Comparison of ENCODE assay signal across 8 cellular contexts in genomic region chr1:159132271-159132881, GRCh38. TPM values are rescaled to one million over a fixed set of nuclear protein-coding genes. Genes with fewer than 3 reads are reported as not detected.
DNase-seq lines count a peak whose midpoint lies in the region; ATAC-seq and TF ChIP-seq lines count a peak whose summit lies in the region.

No MANE protein-coding gene starts in this region.

- H3K9me3 Mint-ChIP-seq in osteocyte (ENCODE audit: unreplicated experiment), result no peaks in the 10 kb centered on the region

- H3K27ac Mint-ChIP-seq in osteocyte (ENCODE audit: unreplicated experiment), result no peak overlapping the region

- peak; percentile 54 to 73 (median 62) for TF ChIP-seq CTCF in gastroesophageal sphincter (IDR thresholded peaks at IDR 0.05)
- peak; percentile 86 for TF ChIP-seq CTCF in osteocyte (IDR thresholded peaks at IDR 0.05)
- peak; percentile 65 to 83 (median 78) for TF ChIP-seq CTCF in transverse colon (IDR thresholded peaks at IDR 0.05)

- 54 to 61% methylated on average over 12 of the region's 12 CpGs for WGBS in gastroesophageal sphincter (ENCODE audit: low coverage in 1 of 2), 2 donors
- 54 to 55% methylated on average over 12 of the region's 12 CpGs for WGBS in transverse colon (ENCODE audit: low coverage in 1 of 2), 2 donors

- no peaks in the 10 kb centered on the region for H3K4me1 Mint-ChIP-seq in osteocyte (ENCODE audit: unreplicated experiment)

- intact Hi-C loops in transverse colon (cut with DNase I; ENCODE audit: low total_unique reads), result no loop called here

- no peak overlapping the region for H3K4me3 Mint-ChIP-seq in osteocyte (ENCODE audit: unreplicated experiment)

- H3K27ac ChIP-seq in gastroesophageal sphincter, result no peak overlapping the region
- H3K27ac ChIP-seq in transverse colon, result no peak overlapping the region

- H3K4me1 ChIP-seq in gastroesophageal sphincter (no peaks in the 10 kb centered on the region), transverse colon (no peaks in the 10 kb centered on the region)

- no peaks in the 10 kb centered on the region for H3K36me3 ChIP-seq in gastroesophageal sphincter
- H3K36me3 ChIP-seq in transverse colon, result no peaks in the 10 kb centered on the region

- no peaks in the 10 kb centered on the region for H3K36me3 Mint-ChIP-seq in osteocyte (ENCODE audit: unreplicated experiment)

- TF ChIP-seq EP300 in gastroesophageal sphincter (IDR thresholded peaks at IDR 0.05) (no peak), transverse colon (IDR thresholded peaks at IDR 0.05; ENCODE audit: low read depth) (no peak)

- in situ Hi-C loops in transverse colon (cut with MboI; ENCODE audit: low pct_ligation_motif_present in 1 of 4, low pct_unique_long_range_greater_than_20kb in 1 of 4, low sequenced_read_pairs in 3 of 4), result no loop called here

- H3K4me3 ChIP-seq in gastroesophageal sphincter, result no peak overlapping the region
- H3K4me3 ChIP-seq in transverse colon, result no peak overlapping the region

- H3K9me3 ChIP-seq in gastroesophageal sphincter (no peaks in the 10 kb centered on the region), transverse colon (no peaks in the 10 kb centered on the region)

- ATAC-seq in gastroesophageal sphincter (no peak), GM18520 (IDR thresholded peaks at IDR 0.05; ENCODE audit: unreplicated experiment) (no peak)

- H3K27me3 Mint-ChIP-seq in osteocyte (ENCODE audit: unreplicated experiment), result peaks cover 2% of the 10 kb centered on the region

- peaks cover 3% of the 10 kb centered on the region for H3K27me3 ChIP-seq in gastroesophageal sphincter
- peaks cover 6% of the 10 kb centered on the region for H3K27me3 ChIP-seq in transverse colon

- DNase-seq in DMS79 treated with DMSO at 0.1 percent for 48 hours (lab: John Stamatoyannopoulos, UW) (peak; percentile 21), HS-5 (ENCODE audit: low read depth) (peak; percentile 23), SIG-M5 treated with dmso at 0.1 percent for 504 hours (lab: John Stamatoyannopoulos, UW; ENCODE audit: unreplicated experiment) (peak; percentile 63), osteocyte (ENCODE audit: extremely low spot score, unreplicated experiment) (peak; percentile 87), transverse colon (peak; percentile 49)
- DNase-seq in activated effector memory CD4-positive, alpha-beta T cell treated with anti-CD3 and anti-CD28 coated beads, Interleukin-2, amount 50 U/mL, for 16 hours, result peak; percentile 89

- no peak for TF ChIP-seq POLR2A in gastroesophageal sphincter (IDR thresholded peaks at IDR 0.05)
- no peak for TF ChIP-seq POLR2A in transverse colon (IDR thresholded peaks at IDR 0.05)

RNA-seq across cellular contexts. Expression of gene CADM3, which starts 39.0 kb away (rescaled TPM):
- total RNA-seq in gastroesophageal sphincter (10 to 100 TPM; 11.7 to 23.4 (median 18.6) TPM), osteocyte (0.13 TPM in 1 of 2 replicates, not detected in the other), transverse colon (1 to 10 TPM; 3.4 to 6.5 (median 5.1) TPM)

RNA-seq across cellular contexts. Expression of gene AIM2, which starts 55.8 kb away (rescaled TPM):
- total RNA-seq in gastroesophageal sphincter (under 1 TPM in 3 of 4 donors, not detected in 1; 0.19 to 0.54 (median 0.30) TPM), osteocyte (not detected in 2 replicates), transverse colon (10 to 100 TPM in 1 of 4 donors, 1 to 10 TPM in 1, not detected in 2; 6.0 to 10.3 TPM)

Comparison
In these comparisons a context has a peak if more than half of its experiments do, and no peak if none do; other contexts are left out.
1. DNase-seq: peak in every context shown above with its lines; median percentile 89 in activated effector memory CD4-positive, alpha-beta T cell treated with anti-CD3 and anti-CD28 coated beads, Interleukin-2, amount 50 U/mL, for 16 hours; 87 in osteocyte; 63 in SIG-M5 treated with dmso at 0.1 percent for 504 hours; 49 in transverse colon; 23 in HS-5; 21 in DMS79 treated with DMSO at 0.1 percent for 48 hours.